Comparison of ENCODE assay signal across 9 cellular contexts in genomic region chr9:34254141-34254913, GRCh38.
DNase-seq lines count a peak whose midpoint lies in the region; ATAC-seq and TF ChIP-seq lines count a peak whose summit lies in the region.
"Had no signal": no experiment of that assay in that cellular context is flagged by ENCODE, and none has a peak within 500 bp of the region (broad histone marks: within the 10 kb centered on the region; RNA-seq: fewer than 3 reads in every experiment).

No MANE protein-coding gene starts in this region.

- H3K14ac ChIP-seq in neuronal stem cell (ENCODE audit: low read length), result no peak overlapping the region

- peak overlapping the region; percentile 55 for H4K8ac ChIP-seq in neuronal stem cell (ENCODE audit: low read depth, low read length)

- H3K4me2 ChIP-seq in neuronal stem cell (ENCODE audit: insufficient read depth, low read length, poor library complexity, severe bottlenecking), result no peak overlapping the region

- no peak overlapping the region for H2AK5ac ChIP-seq in neuronal stem cell (ENCODE audit: low read depth, low read length)

- no peak overlapping the region for H3K9ac ChIP-seq in neuronal stem cell (ENCODE audit: low read depth, low read length, poor library complexity)

- no CpG with 5 or more reads among the region's 16 CpGs for WGBS in neuronal stem cell (ENCODE audit: extremely low coverage in 2 of 2, insufficient read length in 2 of 2, insufficient replicate concordance in 1 of 2), 2 donors

- no peak overlapping the region for H3K4ac ChIP-seq in neuronal stem cell (ENCODE audit: low read length)

- DNase-seq in AG09319 (ENCODE audit: extremely low read depth, low read depth) (peak; percentile 32), NCI-H226 (peak; percentile 68), epithelial cell of prostate (ENCODE audit: low read depth, low spot score) (peak; percentile 80), neuronal stem cell (ENCODE audit: low spot score) (no peak)
- DNase-seq in effector CD8-positive, alpha-beta T cell (lab: John Stamatoyannopoulos, UW), result no peak
- no peak for DNase-seq in effector memory CD4-positive, alpha-beta T cell
- no peak for DNase-seq in stimulated activated CD4-positive, alpha-beta T cell treated with anti-CD3 and anti-CD28 coated beads, Interleukin-12 subunit alpha, Interleukin-12 subunit beta, amount 100 ng/mL, for 4 hours
- DNase-seq: activated CD4-positive, alpha-beta memory T cell treated with anti-CD3 and anti-CD28 coated beads for 36 hours had no signal

- H3K36me3 ChIP-seq in neuronal stem cell (replicated peaks in 1 of 2; ENCODE audit: control insufficient read depth in 2 of 2, insufficient read depth in 2 of 2, low read length in 2 of 2), result peaks cover 54 to 99% of the 10 kb centered on the region in 2 donors
- peaks cover 36% of the 10 kb centered on the region for H3K36me3 ChIP-seq in effector memory CD4-positive, alpha-beta T cell (ENCODE audit: control insufficient read depth, insufficient read depth, low read length)

- no peak overlapping the region for H3K4me3 ChIP-seq in neuronal stem cell (ENCODE audit: low read length in 2 of 2)
- H3K4me3 ChIP-seq in effector memory CD4-positive, alpha-beta T cell (ENCODE audit: insufficient read depth, low read depth, low read length, poor library complexity, severe bottlenecking), result no peak overlapping the region

- H3K9me3 ChIP-seq in neuronal stem cell (replicated peaks in 1 of 2; ENCODE audit: control insufficient read depth in 2 of 2, insufficient read depth in 1 of 2, low read depth in 1 of 2, low read length in 2 of 2), result peaks cover 0 to 1% of the 10 kb centered on the region in 2 donors
- no peaks in the 10 kb centered on the region for H3K9me3 ChIP-seq in effector memory CD4-positive, alpha-beta T cell (ENCODE audit: control insufficient read depth, low read length)

- H3K4me1 ChIP-seq in neuronal stem cell (ENCODE audit: control insufficient read depth in 2 of 2, insufficient read depth in 1 of 2, low read depth in 1 of 2, low read length in 2 of 2), result no peaks in the 10 kb centered on the region
- no peaks in the 10 kb centered on the region for H3K4me1 ChIP-seq in effector memory CD4-positive, alpha-beta T cell (ENCODE audit: control insufficient read depth, insufficient read depth, low read length, poor library complexity, severe bottlenecking)

- H3K18ac ChIP-seq in neuronal stem cell (ENCODE audit: low read length), result no peak overlapping the region

- no peak overlapping the region for H3K23ac ChIP-seq in neuronal stem cell (ENCODE audit: low read depth, low read length, poor library complexity)

- no peak overlapping the region for H2AFZ ChIP-seq in neuronal stem cell (ENCODE audit: low read length)

- H3K27ac ChIP-seq in epithelial cell of prostate, result peak overlapping the region; percentile 93
- H3K27ac ChIP-seq in neuronal stem cell (replicated peaks; ENCODE audit: low read length), result no peak overlapping the region
- H3K27ac ChIP-seq in effector memory CD4-positive, alpha-beta T cell (ENCODE audit: insufficient read depth, low read length, poor library complexity, severe bottlenecking), result no peak overlapping the region

- no peak overlapping the region for H2BK5ac ChIP-seq in neuronal stem cell (ENCODE audit: low read length)

- no peak overlapping the region for H4K91ac ChIP-seq in neuronal stem cell (ENCODE audit: low read depth, low read length, poor library complexity)

- H2BK15ac ChIP-seq in neuronal stem cell (ENCODE audit: low read length), result no peak overlapping the region

- ATAC-seq in GM21786 (IDR thresholded peaks at IDR 0.05; ENCODE audit: unreplicated experiment), result no peak

- no peak overlapping the region for H2BK120ac ChIP-seq in neuronal stem cell (ENCODE audit: low read depth, low read length)

- no peak overlapping the region for H2BK12ac ChIP-seq in neuronal stem cell (ENCODE audit: low read length)

- TF ChIP-seq CTCF in AG09319 (IDR thresholded peaks at IDR 0.05; ENCODE audit: low read depth, low read length), result no peak

- peaks cover 3% of the 10 kb centered on the region for H3K79me1 ChIP-seq in neuronal stem cell (ENCODE audit: low read depth, low read length)

- no peaks in the 10 kb centered on the region for H3K27me3 ChIP-seq in neuronal stem cell (ENCODE audit: control insufficient read depth in 3 of 3, insufficient read depth in 3 of 3, low read depth in 1 of 3, low read length in 3 of 3)
- H3K27me3 ChIP-seq in effector memory CD4-positive, alpha-beta T cell (replicated peaks; ENCODE audit: control insufficient read depth, insufficient read depth, low read length, poor library complexity, severe bottlenecking), result no peaks in the 10 kb centered on the region

Comparison
In these comparisons a context has a peak if more than half of its experiments do, and no peak if none do; other contexts are left out.
1. DNase-seq: peak in AG09319 (single experiment), NCI-H226 (single experiment) and epithelial cell of prostate (single experiment); none in neuronal stem cell (single experiment), effector CD8-positive, alpha-beta T cell (single experiment), effector memory CD4-positive, alpha-beta T cell (0 of 3) and stimulated activated CD4-positive, alpha-beta T cell treated with anti-CD3 and anti-CD28 coated beads, Interleukin-12 subunit alpha, Interleukin-12 subunit beta, amount 100 ng/mL, for 4 hours (single experiment).